In genomic region chr9:121262953-121263352, GRCh38 we compare ENCODE assay signal across 18 cellular contexts. TPM values are rescaled to one million over a fixed set of nuclear protein-coding genes. Genes with fewer than 3 reads are reported as not detected.
DNase-seq lines count a peak whose midpoint lies in the region; ATAC-seq and TF ChIP-seq lines count a peak whose summit lies in the region.
"Had no signal": no experiment of that assay in that cellular context is flagged by ENCODE, and none has a peak within 500 bp of the region (broad histone marks: within the 10 kb centered on the region; RNA-seq: fewer than 3 reads in every experiment).

No MANE protein-coding gene starts in this region.

- no TSS peak for BruUV-seq in PC-3 (replicated peaks; lab: Mats Ljungman, UMichigan)

- no peaks in the 10 kb centered on the region for H3F3A ChIP-seq in PC-3 (ENCODE audit: low read length, unreplicated experiment)

- TF ChIP-seq CTCF in PC-3 (conservative IDR thresholded peaks at IDR 0.05; ENCODE audit: low read depth, low read length) (no peak), BE2C (IDR thresholded peaks at IDR 0.05; ENCODE audit: low read depth, low read length) (no peak)

- H3K4me3 ChIP-seq in mesenchymal stem cell (ENCODE audit: insufficient read depth in 1 of 2, low read depth in 1 of 2, low read length in 2 of 2) (no peak overlapping the region), PC-3 (ENCODE audit: low read length) (no peak overlapping the region), BE2C (ENCODE audit: low read depth, low read length) (no peak overlapping the region)
- H3K4me3 ChIP-seq: GM23338, SK-N-MC had no signal

- H3K4me3 Mint-ChIP-seq in dendritic cell treated with granulocyte-macrophage colony-stimulating factor and Interleukin-4, amounts not matched to agents 40 ng/mL and 50 ng/mL, for 4 days, result no peak overlapping the region
- H3K4me3 Mint-ChIP-seq: CD4-positive, CD25-positive, alpha-beta regulatory T cell; GM23338 had no signal

- peaks cover 7% of the 10 kb centered on the region for H3K27me3 Mint-ChIP-seq in dendritic cell treated with granulocyte-macrophage colony-stimulating factor and Interleukin-4, amounts not matched to agents 40 ng/mL and 50 ng/mL, for 4 days
- H3K27me3 Mint-ChIP-seq: IgD-negative memory B cell had no signal

- H3K4ac ChIP-seq in mesenchymal stem cell (ENCODE audit: low read depth in 1 of 2, low read length in 2 of 2), result no peak overlapping the region

- H3K36me3 ChIP-seq in mesenchymal stem cell (ENCODE audit: control insufficient read depth in 1 of 2, insufficient read depth in 2 of 2, low read depth in 1 of 2, low read length in 2 of 2), result no peaks in the 10 kb centered on the region
- no peaks in the 10 kb centered on the region for H3K36me3 ChIP-seq in PC-3 (ENCODE audit: low read depth, low read length)
- H3K36me3 ChIP-seq in BE2C, result no peaks in the 10 kb centered on the region

- H3K27ac Mint-ChIP-seq in dendritic cell treated with granulocyte-macrophage colony-stimulating factor and Interleukin-4, amounts not matched to agents 40 ng/mL and 50 ng/mL, for 4 days, result peak overlapping the region; percentile 30
- H3K27ac Mint-ChIP-seq: CD4-positive, CD25-positive, alpha-beta regulatory T cell; GM23338 had no signal

- H3K79me1 ChIP-seq in mesenchymal stem cell (replicated peaks; ENCODE audit: low read length, poor library complexity, severe bottlenecking), result peaks cover 3% of the 10 kb centered on the region

- H3K4me2 ChIP-seq in mesenchymal stem cell (ENCODE audit: low read length, poor library complexity, severe bottlenecking), result no peak overlapping the region
- no peak overlapping the region for H3K4me2 ChIP-seq in PC-3 (ENCODE audit: low read length)
- H3K4me2 ChIP-seq: GM23338 had no signal

- H3K18ac ChIP-seq in mesenchymal stem cell (ENCODE audit: low read depth in 1 of 2, low read length in 2 of 2), result no peak overlapping the region

- H2BK15ac ChIP-seq in mesenchymal stem cell (ENCODE audit: low read depth, poor library complexity, severe bottlenecking), result no peak overlapping the region

- H3K9ac ChIP-seq in mesenchymal stem cell (ENCODE audit: low read length) (no peak overlapping the region), PC-3 (ENCODE audit: low read length) (no peak overlapping the region)

- POLR2A ChIA-PET in PC-3 (lab: Charles Lee; ENCODE audit: unreplicated experiment), result no interaction called here

- no peak overlapping the region for H2BK5ac ChIP-seq in mesenchymal stem cell (ENCODE audit: low read depth, low read length, poor library complexity, severe bottlenecking)

- no peak overlapping the region for H3K14ac ChIP-seq in mesenchymal stem cell (ENCODE audit: low read length in 2 of 2)

- peaks cover 0 to 4% of the 10 kb centered on the region in 2 experiments for H3K27me3 ChIP-seq in mesenchymal stem cell (ENCODE audit: control insufficient read depth in 1 of 2, insufficient read depth in 1 of 2, low read length in 2 of 2)
- no peaks in the 10 kb centered on the region for H3K27me3 ChIP-seq in PC-3 (ENCODE audit: low read length)
- H3K27me3 ChIP-seq in BE2C, result no peaks in the 10 kb centered on the region

- no peaks in the 10 kb centered on the region for H4K20me1 ChIP-seq in PC-3 (ENCODE audit: low read length)

- intact Hi-C loops in dendritic cell treated with granulocyte-macrophage colony-stimulating factor and Interleukin-4, amounts not matched to agents 40 ng/mL and 50 ng/mL, for 4 days (cut with micrococcal nuclease), result no loop called here
- intact Hi-C loops in Right ventricle myocardium superior (cut with DNase I) (no loop called here), PC-3 (cut with micrococcal nuclease) (no loop called here)

- H3K79me2 ChIP-seq in PC-3 (ENCODE audit: low read length), result no peaks in the 10 kb centered on the region

- no peak overlapping the region for H4K8ac ChIP-seq in mesenchymal stem cell (ENCODE audit: low read length)

- H3K9me2 ChIP-seq in PC-3 (replicated peaks; ENCODE audit: low read length), result no peaks in the 10 kb centered on the region

- CTCF ChIA-PET in PC-3 (lab: Charles Lee), result no interaction called here

- WGBS in mesenchymal stem cell, result 46% methylated on average over 3 of the region's 5 CpGs

- H3K27ac ChIP-seq in mesenchymal stem cell (ENCODE audit: low read length, poor library complexity, severe bottlenecking), result no peak overlapping the region
- no peak overlapping the region for H3K27ac ChIP-seq in PC-3 (ENCODE audit: low read length)
- H3K27ac ChIP-seq: SK-N-MC had no signal

- peaks cover 11% of the 10 kb centered on the region for H3K4me1 ChIP-seq in mesenchymal stem cell (ENCODE audit: control insufficient read depth, insufficient read depth, low read depth, low read length)
- no peaks in the 10 kb centered on the region for H3K4me1 ChIP-seq in PC-3 (ENCODE audit: insufficient read depth, low read length)
- H3K4me1 ChIP-seq in BE2C, result no peaks in the 10 kb centered on the region

- no peaks in the 10 kb centered on the region for H3K9me3 ChIP-seq in mesenchymal stem cell (ENCODE audit: control insufficient read depth, low read length)
- H3K9me3 ChIP-seq in PC-3 (ENCODE audit: low read length), result no peaks in the 10 kb centered on the region
- H3K9me3 ChIP-seq in BE2C, result peaks cover 3% of the 10 kb centered on the region; the same call in 1 of the 2 replicates

- H2BK12ac ChIP-seq in mesenchymal stem cell (ENCODE audit: low read length in 2 of 2), result no peak overlapping the region

- H3K9me3 Mint-ChIP-seq in dendritic cell treated with granulocyte-macrophage colony-stimulating factor and Interleukin-4, amounts not matched to agents 40 ng/mL and 50 ng/mL, for 4 days, result no peaks in the 10 kb centered on the region
- H3K9me3 Mint-ChIP-seq: CD4-positive, CD25-positive, alpha-beta regulatory T cell; GM23338; IgD-negative memory B cell had no signal

- H2AK5ac ChIP-seq in mesenchymal stem cell (ENCODE audit: low read length, severe bottlenecking), result no peak overlapping the region

- H2AFZ ChIP-seq in mesenchymal stem cell (ENCODE audit: low read depth, low read length) (no peak overlapping the region), PC-3 (ENCODE audit: low read length) (no peak overlapping the region)
- H2AFZ ChIP-seq: GM23338 had no signal

- peak; percentile 42 for DNase-seq in mesenchymal stem cell
- peak; percentile 42 for DNase-seq in renal cortical epithelial cell (ENCODE audit: low read depth)
- DNase-seq in Right ventricle myocardium superior, result no peak
- DNase-seq in PC-3, result no peak
- no peak for DNase-seq in NCI-H2029 (lab: John Stamatoyannopoulos, UW)
- no peak for DNase-seq in BE2C
- DNase-seq: CD4-positive, CD25-positive, alpha-beta regulatory T cell; DMS79; HCEC 1CT; NCI-H1105; NCI-H146; NCI-H2029 treated with DMSO at 0.1 percent for 48 hours; NCI-H524 treated with DMSO at 0.1 percent for 48 hours; SHP77 had no signal

- no peak overlapping the region for H2BK120ac ChIP-seq in mesenchymal stem cell (ENCODE audit: low read depth, low read length)

- no peak overlapping the region for H4K91ac ChIP-seq in mesenchymal stem cell (ENCODE audit: low read length)

- H3K23ac ChIP-seq in mesenchymal stem cell (ENCODE audit: low read length in 2 of 2), result no peak overlapping the region

- peaks cover 65% of the 10 kb centered on the region for H3K4me1 Mint-ChIP-seq in dendritic cell treated with granulocyte-macrophage colony-stimulating factor and Interleukin-4, amounts not matched to agents 40 ng/mL and 50 ng/mL, for 4 days (ENCODE audit: low read depth)

- H3K36me3 Mint-ChIP-seq in dendritic cell treated with granulocyte-macrophage colony-stimulating factor and Interleukin-4, amounts not matched to agents 40 ng/mL and 50 ng/mL, for 4 days (ENCODE audit: low read depth), result peaks cover 6% of the 10 kb centered on the region
- H3K36me3 Mint-ChIP-seq: IgD-negative memory B cell had no signal

- ATAC-seq in Right ventricle myocardium superior (ENCODE audit: poor library complexity), result no peak
- ATAC-seq in PC-3, result no peak
- ATAC-seq: GM23338 had no signal

RNA-seq across cellular contexts. Expression of gene GSN, which starts 5.0 kb away (rescaled TPM):
- polyA plus RNA-seq in mesenchymal stem cell (2013, experiment 1 of 2), result 196 TPM
- polyA plus RNA-seq in mesenchymal stem cell (2013, experiment 2 of 2), result 192 TPM
- 591 and 645 TPM in 2 replicates for total RNA-seq in renal cortical epithelial cell
- total RNA-seq in Right ventricle myocardium superior, result 837 TPM
- 36.5 and 40.3 TPM in 2 replicates for total RNA-seq in PC-3 (2014; rRNA removed)
- 2.2 TPM for polyA plus RNA-seq in BE2C (2012; ENCODE audit: insufficient read depth, insufficient read length, low read depth)

Comparison
In these comparisons a context has a peak if more than half of its experiments do, and no peak if none do; other contexts are left out.
1. DNase-seq: peak in mesenchymal stem cell (single experiment) and renal cortical epithelial cell (single experiment); none in Right ventricle myocardium superior (single experiment), PC-3 (single experiment), NCI-H2029 (single experiment) and BE2C (single experiment).
2. RNA of gene GSN, which starts 5.0 kb away (total RNA-seq): 837 TPM in Right ventricle myocardium superior (single experiment) and 591 to 645 TPM in renal cortical epithelial cell; 36.5 to 40.3 TPM in PC-3; every median in the first group is over 10 times any median in the second.